Comparison of ENCODE assay signal across 1 cellular context in genomic region chr19:11535792-11536595, GRCh38.
TF ChIP-seq lines count a peak whose summit lies in the region.

No MANE protein-coding gene starts in this region.

TF ChIP-seq in K562, 482 proteins besides CTCF, POLR2A, EP300 and RAD21 (continued from another document and continues in another):
- TF ChIP-seq ZMIZ1 (IDR thresholded peaks at IDR 0.05; ENCODE audit: low read depth in 2 of 2, low read length in 2 of 2) (peak in 1 of 2 experiments; percentile 23; a peak in 1 of 4 replicates), ARID3B (CRISPR knock-in tag; IDR thresholded peaks at IDR 0.05; ENCODE audit: borderline replicate concordance) (no peak), PHF20 (IDR thresholded peaks at IDR 0.05; ENCODE audit: partially characterized antibody) (peak; percentile 73), ELF4 (CRISPR knock-in tag; IDR thresholded peaks at IDR 0.05) (no peak), E2F8 (IDR thresholded peaks at IDR 0.05; ENCODE audit: low read depth, partially characterized antibody) (peak; percentile 58), NBN (IDR thresholded peaks at IDR 0.05; ENCODE audit: low read depth) (peak; percentile 97), SMC3 (conservative IDR thresholded peaks at IDR 0.05; ENCODE audit: insufficient read depth, low read depth, low read length) (peak; percentile 59), ZNF584 (CRISPR knock-in tag; IDR thresholded peaks at IDR 0.05; ENCODE audit: low read depth) (no peak), ZNF431 (CRISPR knock-in tag; IDR thresholded peaks at IDR 0.05) (no peak), ZNF224 (CRISPR knock-in tag; IDR thresholded peaks at IDR 0.05) (no peak), HCFC1 (IDR thresholded peaks at IDR 0.05; ENCODE audit: low read depth, low read length) (peak; percentile 58), ZNF830 (CRISPR knock-in tag; IDR thresholded peaks at IDR 0.05) (no peak), MAFG (tag; conservative IDR thresholded peaks at IDR 0.05) (no peak), RBFOX2 (IDR thresholded peaks at IDR 0.05; ENCODE audit: low read depth, low read length) (peak; percentile 87), RNF2 (IDR thresholded peaks at IDR 0.05) (no peak), SRF (CRISPR knock-in tag; IDR thresholded peaks at IDR 0.05) (peak in 1 of 2 experiments; percentile 89; a peak in 3 of 4 replicates), ZNF384 (IDR thresholded peaks at IDR 0.05; ENCODE audit: low read depth, low read length) (peak; percentile 64; the same call in 1 of the 2 replicates), HMGN3 (IDR thresholded peaks at IDR 0.05; ENCODE audit: borderline replicate concordance, extremely low read depth, insufficient read length, low read depth, low read length) (peak; percentile 94), KLF13 (tag; IDR thresholded peaks at IDR 0.05; ENCODE audit: borderline replicate concordance, low read depth) (peak; percentile 76; the same call in 1 of the 2 replicates), SMARCB1 (IDR thresholded peaks at IDR 0.05; ENCODE audit: insufficient read length, low read depth) (peak; percentile 80), ARID1B (IDR thresholded peaks at IDR 0.05) (peak; percentile 61), RB1 (IDR thresholded peaks at IDR 0.05; ENCODE audit: low read depth) (peak; percentile 98), KDM5B (IDR thresholded peaks at IDR 0.05; ENCODE audit: insufficient replicate concordance, low read depth, low read length) (peak; percentile 62), ZBTB9 (CRISPR knock-in tag; IDR thresholded peaks at IDR 0.05) (0 out of 2 replicates have a peak, but pooled peaks have one; percentile 81), POLR3A (IDR thresholded peaks at IDR 0.05; ENCODE audit: borderline replicate concordance, extremely low read depth, insufficient read depth, insufficient read length) (no peak)
- TF ChIP-seq, protein P1, sequence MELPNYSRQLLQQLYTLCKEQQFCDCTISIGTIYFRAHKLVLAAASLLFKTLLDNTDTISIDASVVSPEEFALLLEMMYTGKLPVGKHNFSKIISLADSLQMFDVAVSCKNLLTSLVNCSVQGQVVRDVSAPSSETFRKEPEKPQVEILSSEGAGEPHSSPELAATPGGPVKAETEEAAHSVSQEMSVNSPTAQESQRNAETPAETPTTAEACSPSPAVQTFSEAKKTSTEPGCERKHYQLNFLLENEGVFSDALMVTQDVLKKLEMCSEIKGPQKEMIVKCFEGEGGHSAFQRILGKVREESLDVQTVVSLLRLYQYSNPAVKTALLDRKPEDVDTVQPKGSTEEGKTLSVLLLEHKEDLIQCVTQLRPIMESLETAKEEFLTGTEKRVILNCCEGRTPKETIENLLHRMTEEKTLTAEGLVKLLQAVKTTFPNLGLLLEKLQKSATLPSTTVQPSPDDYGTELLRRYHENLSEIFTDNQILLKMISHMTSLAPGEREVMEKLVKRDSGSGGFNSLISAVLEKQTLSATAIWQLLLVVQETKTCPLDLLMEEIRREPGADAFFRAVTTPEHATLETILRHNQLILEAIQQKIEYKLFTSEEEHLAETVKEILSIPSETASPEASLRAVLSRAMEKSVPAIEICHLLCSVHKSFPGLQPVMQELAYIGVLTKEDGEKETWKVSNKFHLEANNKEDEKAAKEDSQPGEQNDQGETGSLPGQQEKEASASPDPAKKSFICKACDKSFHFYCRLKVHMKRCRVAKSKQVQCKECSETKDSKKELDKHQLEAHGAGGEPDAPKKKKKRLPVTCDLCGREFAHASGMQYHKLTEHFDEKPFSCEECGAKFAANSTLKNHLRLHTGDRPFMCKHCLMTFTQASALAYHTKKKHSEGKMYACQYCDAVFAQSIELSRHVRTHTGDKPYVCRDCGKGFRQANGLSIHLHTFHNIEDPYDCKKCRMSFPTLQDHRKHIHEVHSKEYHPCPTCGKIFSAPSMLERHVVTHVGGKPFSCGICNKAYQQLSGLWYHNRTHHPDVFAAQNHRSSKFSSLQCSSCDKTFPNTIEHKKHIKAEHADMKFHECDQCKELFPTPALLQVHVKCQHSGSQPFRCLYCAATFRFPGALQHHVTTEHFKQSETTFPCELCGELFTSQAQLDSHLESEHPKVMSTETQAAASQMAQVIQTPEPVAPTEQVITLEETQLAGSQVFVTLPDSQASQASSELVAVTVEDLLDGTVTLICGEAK (IDR thresholded peaks at IDR 0.05) = peak; percentile 31
- TF ChIP-seq, protein P1 (CRISPR knock-in tag; IDR thresholded peaks at IDR 0.05) = no peak
- TF ChIP-seq, protein P2, sequence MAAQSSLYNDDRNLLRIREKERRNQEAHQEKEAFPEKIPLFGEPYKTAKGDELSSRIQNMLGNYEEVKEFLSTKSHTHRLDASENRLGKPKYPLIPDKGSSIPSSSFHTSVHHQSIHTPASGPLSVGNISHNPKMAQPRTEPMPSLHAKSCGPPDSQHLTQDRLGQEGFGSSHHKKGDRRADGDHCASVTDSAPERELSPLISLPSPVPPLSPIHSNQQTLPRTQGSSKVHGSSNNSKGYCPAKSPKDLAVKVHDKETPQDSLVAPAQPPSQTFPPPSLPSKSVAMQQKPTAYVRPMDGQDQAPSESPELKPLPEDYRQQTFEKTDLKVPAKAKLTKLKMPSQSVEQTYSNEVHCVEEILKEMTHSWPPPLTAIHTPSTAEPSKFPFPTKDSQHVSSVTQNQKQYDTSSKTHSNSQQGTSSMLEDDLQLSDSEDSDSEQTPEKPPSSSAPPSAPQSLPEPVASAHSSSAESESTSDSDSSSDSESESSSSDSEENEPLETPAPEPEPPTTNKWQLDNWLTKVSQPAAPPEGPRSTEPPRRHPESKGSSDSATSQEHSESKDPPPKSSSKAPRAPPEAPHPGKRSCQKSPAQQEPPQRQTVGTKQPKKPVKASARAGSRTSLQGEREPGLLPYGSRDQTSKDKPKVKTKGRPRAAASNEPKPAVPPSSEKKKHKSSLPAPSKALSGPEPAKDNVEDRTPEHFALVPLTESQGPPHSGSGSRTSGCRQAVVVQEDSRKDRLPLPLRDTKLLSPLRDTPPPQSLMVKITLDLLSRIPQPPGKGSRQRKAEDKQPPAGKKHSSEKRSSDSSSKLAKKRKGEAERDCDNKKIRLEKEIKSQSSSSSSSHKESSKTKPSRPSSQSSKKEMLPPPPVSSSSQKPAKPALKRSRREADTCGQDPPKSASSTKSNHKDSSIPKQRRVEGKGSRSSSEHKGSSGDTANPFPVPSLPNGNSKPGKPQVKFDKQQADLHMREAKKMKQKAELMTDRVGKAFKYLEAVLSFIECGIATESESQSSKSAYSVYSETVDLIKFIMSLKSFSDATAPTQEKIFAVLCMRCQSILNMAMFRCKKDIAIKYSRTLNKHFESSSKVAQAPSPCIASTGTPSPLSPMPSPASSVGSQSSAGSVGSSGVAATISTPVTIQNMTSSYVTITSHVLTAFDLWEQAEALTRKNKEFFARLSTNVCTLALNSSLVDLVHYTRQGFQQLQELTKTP (IDR thresholded peaks at IDR 0.05; ENCODE audit: low read depth in 1 of 2, partially characterized antibody in 2 of 2) = peak; percentile 21 to 34
